Comparison of ENCODE assay signal across 1 cellular context in the genomic region with DNA sequence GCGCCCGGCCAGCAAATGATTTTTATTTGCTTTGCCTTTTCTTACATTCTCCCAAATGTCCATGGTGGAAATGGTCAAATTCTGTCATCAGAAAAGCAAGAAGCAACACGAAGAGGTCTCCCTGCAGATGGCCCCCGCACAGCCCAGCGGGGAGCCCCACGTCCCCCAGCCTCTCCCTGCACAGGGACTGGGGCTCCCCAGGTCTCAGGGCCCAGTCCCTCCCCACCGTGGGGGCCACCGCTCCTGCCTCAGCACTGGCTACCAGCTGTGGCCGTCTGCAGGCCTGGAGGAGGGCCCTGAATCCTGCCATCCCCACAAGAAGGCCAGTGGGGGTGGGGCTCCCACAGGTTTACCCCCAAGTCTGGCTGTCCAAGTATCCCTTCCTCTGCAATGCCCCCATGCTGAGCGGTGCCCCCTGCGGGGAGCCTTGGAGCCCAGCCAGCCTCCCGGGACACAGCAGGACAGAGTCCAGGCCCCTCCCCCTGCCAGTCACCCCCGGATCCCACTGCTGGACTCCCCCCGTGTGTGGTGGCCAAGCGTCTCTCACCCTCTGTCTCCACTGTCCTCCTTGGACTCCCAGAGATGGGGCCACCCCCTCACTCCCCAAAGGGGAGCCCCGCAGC.
TF ChIP-seq lines count a peak whose summit lies in the region.

No MANE protein-coding gene starts in this region.

TF ChIP-seq in HEK293, 187 proteins besides CTCF, POLR2A, EP300 and RAD21 (continued from another document):
- TF ChIP-seq ZNF132 (tag by site-specific recombination; IDR thresholded peaks at IDR 0.05; ENCODE audit: borderline replicate concordance) (no peak), ZIC2 (tag by site-specific recombination; IDR thresholded peaks at IDR 0.05) (peak; percentile 89), ZNF600 (tag by site-specific recombination; IDR thresholded peaks at IDR 0.05) (no peak), ZSCAN30 (tag by site-specific recombination; IDR thresholded peaks at IDR 0.05) (no peak), GLIS2 (tag by site-specific recombination; IDR thresholded peaks at IDR 0.05) (peak; percentile 57)
- TF ChIP-seq, protein P1, sequence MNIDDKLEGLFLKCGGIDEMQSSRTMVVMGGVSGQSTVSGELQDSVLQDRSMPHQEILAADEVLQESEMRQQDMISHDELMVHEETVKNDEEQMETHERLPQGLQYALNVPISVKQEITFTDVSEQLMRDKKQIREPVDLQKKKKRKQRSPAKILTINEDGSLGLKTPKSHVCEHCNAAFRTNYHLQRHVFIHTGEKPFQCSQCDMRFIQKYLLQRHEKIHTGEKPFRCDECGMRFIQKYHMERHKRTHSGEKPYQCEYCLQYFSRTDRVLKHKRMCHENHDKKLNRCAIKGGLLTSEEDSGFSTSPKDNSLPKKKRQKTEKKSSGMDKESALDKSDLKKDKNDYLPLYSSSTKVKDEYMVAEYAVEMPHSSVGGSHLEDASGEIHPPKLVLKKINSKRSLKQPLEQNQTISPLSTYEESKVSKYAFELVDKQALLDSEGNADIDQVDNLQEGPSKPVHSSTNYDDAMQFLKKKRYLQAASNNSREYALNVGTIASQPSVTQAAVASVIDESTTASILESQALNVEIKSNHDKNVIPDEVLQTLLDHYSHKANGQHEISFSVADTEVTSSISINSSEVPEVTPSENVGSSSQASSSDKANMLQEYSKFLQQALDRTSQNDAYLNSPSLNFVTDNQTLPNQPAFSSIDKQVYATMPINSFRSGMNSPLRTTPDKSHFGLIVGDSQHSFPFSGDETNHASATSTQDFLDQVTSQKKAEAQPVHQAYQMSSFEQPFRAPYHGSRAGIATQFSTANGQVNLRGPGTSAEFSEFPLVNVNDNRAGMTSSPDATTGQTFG (tag by site-specific recombination; IDR thresholded peaks at IDR 0.05; ENCODE audit: borderline replicate concordance), result no peak
- TF ChIP-seq, protein P2, sequence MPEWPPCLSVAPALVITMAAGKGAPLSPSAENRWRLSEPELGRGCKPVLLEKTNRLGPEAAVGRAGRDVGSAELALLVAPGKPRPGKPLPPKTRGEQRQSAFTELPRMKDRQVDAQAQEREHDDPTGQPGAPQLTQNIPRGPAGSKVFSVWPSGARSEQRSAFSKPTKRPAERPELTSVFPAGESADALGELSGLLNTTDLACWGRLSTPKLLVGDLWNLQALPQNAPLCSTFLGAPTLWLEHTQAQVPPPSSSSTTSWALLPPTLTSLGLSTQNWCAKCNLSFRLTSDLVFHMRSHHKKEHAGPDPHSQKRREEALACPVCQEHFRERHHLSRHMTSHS (tag by site-specific recombination; IDR thresholded peaks at IDR 0.05), result no peak
TF ChIP-seq in HEK293: peak in this region for 3.
